ENCODE assay signal across 8 cellular contexts in the genomic region with DNA sequence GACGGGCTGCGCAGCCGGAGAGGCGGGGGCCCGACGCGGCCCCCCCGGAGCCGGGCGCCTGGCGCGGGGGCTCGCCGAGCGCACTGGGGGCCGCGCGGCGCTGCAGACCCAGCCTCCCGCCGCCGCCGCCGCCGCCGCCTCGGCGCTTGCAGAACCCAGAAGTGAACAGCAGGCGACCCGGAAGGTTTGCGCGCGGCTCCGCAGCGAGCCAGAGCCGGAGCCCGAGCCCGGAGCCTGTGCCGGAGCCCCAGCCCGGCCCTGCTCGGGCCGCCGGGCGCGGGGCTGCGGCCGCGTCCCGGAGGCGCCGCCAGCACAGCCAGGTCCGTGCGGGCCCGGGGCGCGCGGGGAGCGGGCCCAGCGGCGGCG. TPM values are rescaled to one million over a fixed set of nuclear protein-coding genes. Genes with fewer than 3 reads are reported as not detected.
DNase-seq lines count a peak whose midpoint lies in the region; ATAC-seq and TF ChIP-seq lines count a peak whose summit lies in the region.

Gene ZNF362, plus strand, starts transcription at position 158 of the 366 bp plus-strand sequence. CDS start 14,083 bp downstream, outside the sequence.

- no peaks in the 10 kb centered on the region for H3K27me3 Mint-ChIP-seq in activated naive CD8-positive, alpha-beta T cell

- H3K4me1 Mint-ChIP-seq in activated naive CD8-positive, alpha-beta T cell (ENCODE audit: low read depth) = peaks cover 34% of the 10 kb centered on the region

- H3K9me2 ChIP-seq in SU-DHL-6 (replicated peaks; ENCODE audit: insufficient read depth, low read length) = no peaks in the 10 kb centered on the region

- TF ChIP-seq CTCF in SU-DHL-6 (IDR thresholded peaks at IDR 0.05; ENCODE audit: insufficient read depth, low read length, poor library complexity, severe bottlenecking) = no peak
- no peak for TF ChIP-seq CTCF in omental fat pad (IDR thresholded peaks at IDR 0.05)
- peak in 1 of 3 experiments; percentile 10 for TF ChIP-seq CTCF in testis (IDR thresholded peaks at IDR 0.05)

- H3K36me3 ChIP-seq in HUES48 (ENCODE audit: control insufficient read depth, insufficient read depth, low read length) (no peaks in the 10 kb centered on the region; the same call in 1 of the 2 replicates), SU-DHL-6 (ENCODE audit: low read length) (no peaks in the 10 kb centered on the region), testis (ENCODE audit: low read depth, missing control alignments) (no peaks in the 10 kb centered on the region)

- no peaks in the 10 kb centered on the region for H4K20me1 ChIP-seq in SU-DHL-6 (ENCODE audit: low read depth, low read length)

- H3K27ac ChIP-seq in HUES48 (ENCODE audit: low read depth, low read length) (peak within 1 kb of the TSS; percentile 81), SU-DHL-6 (ENCODE audit: low read depth, low read length) (no peak within 1 kb of the TSS), testis (peak within 1 kb of the TSS; percentile 93 to 96)

- H3K9me3 ChIP-seq in HUES48 (ENCODE audit: control insufficient read depth, insufficient read depth, low read length) = no peaks in the 10 kb centered on the region
- H3K9me3 ChIP-seq in SU-DHL-6 (ENCODE audit: insufficient read depth, low read length) = no peaks in the 10 kb centered on the region
- no peaks in the 10 kb centered on the region for H3K9me3 ChIP-seq in testis

- H3K4me2 ChIP-seq in SU-DHL-6 (ENCODE audit: low read depth, low read length, poor library complexity, severe bottlenecking) = peak within 1 kb of the TSS; percentile 58

- peak within 1 kb of the TSS; percentile 59 for H2AFZ ChIP-seq in SU-DHL-6 (ENCODE audit: low read depth, low read length, severe bottlenecking)

- no peaks in the 10 kb centered on the region; the same call in 1 of the 2 replicates for H3K27me3 ChIP-seq in HUES48 (ENCODE audit: control insufficient read depth, insufficient read depth, low read length)
- H3K27me3 ChIP-seq in SU-DHL-6 (ENCODE audit: low read length) = no peaks in the 10 kb centered on the region
- no peaks in the 10 kb centered on the region for H3K27me3 ChIP-seq in testis

- no peaks in the 10 kb centered on the region for H3F3A ChIP-seq in SU-DHL-6 (ENCODE audit: insufficient read depth)

- no peaks in the 10 kb centered on the region for H3K9me3 Mint-ChIP-seq in activated naive CD8-positive, alpha-beta T cell (ENCODE audit: low read depth)

- H3K9ac ChIP-seq in HUES48 (ENCODE audit: low read depth, low read length) (peak within 1 kb of the TSS; percentile 93), SU-DHL-6 (ENCODE audit: low read length) (peak within 1 kb of the TSS; percentile 37)

- peak; percentile 14 for DNase-seq in NCI-H2107 (lab: John Stamatoyannopoulos, UW)
- DNase-seq in NCI-H2107 treated with DMSO at 0.1 percent for 48 hours (lab: John Stamatoyannopoulos, UW; ENCODE audit: unreplicated experiment) = no peak
- DNase-seq in glomerular visceral epithelial cell (ENCODE audit: extremely low spot score) = peak; percentile 65
- no peak for DNase-seq in omental fat pad (ENCODE audit: low spot score)
- peak; percentile 41 for DNase-seq in testis

- H3K27ac Mint-ChIP-seq in activated naive CD8-positive, alpha-beta T cell = peak within 1 kb of the TSS; percentile 98

- no peak for TF ChIP-seq POLR2A in testis (IDR thresholded peaks at IDR 0.05)

- H3K4me1 ChIP-seq in HUES48 (ENCODE audit: control insufficient read depth, insufficient read depth, low read length) = peaks cover 12% of the 10 kb centered on the region
- peaks cover 39% of the 10 kb centered on the region for H3K4me1 ChIP-seq in testis

- no peaks in the 10 kb centered on the region for H3K36me3 Mint-ChIP-seq in activated naive CD8-positive, alpha-beta T cell

- WGBS in testis, 2 donors = 4% methylated on average over 15 of the region's 61 CpGs; no CpG with 5 or more reads in 1 of the 2 donors

- peak; percentile 59 for ATAC-seq in omental fat pad (ENCODE audit: low FRiP score)

- intact Hi-C loops in testis (cut with DNase I; ENCODE audit: low total_unique reads) = no loop called here

- H3K79me2 ChIP-seq in SU-DHL-6 (ENCODE audit: insufficient read depth, low read length) = no peaks in the 10 kb centered on the region

- H3K4me3 Mint-ChIP-seq in activated naive CD8-positive, alpha-beta T cell = peak within 1 kb of the TSS; percentile 98

- H3K4me3 ChIP-seq in HUES48 (ENCODE audit: low read depth, low read length) (peak within 1 kb of the TSS; percentile 97), SU-DHL-6 (ENCODE audit: insufficient read depth, low read length, poor library complexity, severe bottlenecking) (peak within 1 kb of the TSS; percentile 47), testis (peak within 1 kb of the TSS; percentile 69 to 74)

RNA-seq across cellular contexts. Expression of gene ZNF362, which starts in this region (rescaled TPM):
- 10 to 100 TPM; 10.4 to 13.9 (median 11.2) TPM for total RNA-seq in omental fat pad
- total RNA-seq in testis = 10 to 100 TPM; 26.6 to 28.6 TPM
- polyA plus RNA-seq in testis (ENCODE audit: insufficient read depth, low read depth, low replicate concordance) = 16.3 TPM

Comparison
In these comparisons a context has a peak if more than half of its experiments do, and no peak if none do; other contexts are left out.
1. DNase-seq: peak in NCI-H2107 (single experiment), glomerular visceral epithelial cell (single experiment) and testis (single experiment); none in NCI-H2107 treated with DMSO at 0.1 percent for 48 hours (single experiment) and omental fat pad (single experiment).
2. H3K4me3 ChIP-seq: peak in every context shown above with its lines; median percentile 97 in HUES48; 72 in testis; 47 in SU-DHL-6.